23 cellular contexts compared by ENCODE assay signal in genomic region chr20:37969949-37970855, GRCh38.
DNase-seq lines count a peak whose midpoint lies in the region; ATAC-seq and TF ChIP-seq lines count a peak whose summit lies in the region.
"Had no signal": no experiment of that assay in that cellular context is flagged by ENCODE, and none has a peak within 500 bp of the region (broad histone marks: within the 10 kb centered on the region; RNA-seq: fewer than 3 reads in every experiment).

No MANE protein-coding gene starts in this region.

- H3K27ac ChIP-seq in breast epithelium: no peak overlapping the region
- H3K27ac ChIP-seq: body of pancreas, C4-2B, KMS-11, sigmoid colon, upper lobe of right lung had no signal

- H3K9me3 Mint-ChIP-seq in MCF 10A (ENCODE audit: unreplicated experiment): no peaks in the 10 kb centered on the region

- no TSS peak for BruUV-seq in MCF 10A (replicated peaks; lab: Mats Ljungman, UMichigan)

- intact Hi-C loops in MCF 10A (cut with micrococcal nuclease): no loop called here
- intact Hi-C loops in breast epithelium (cut with DNase I; ENCODE audit: low total_unique reads): no loop called here

- no peak overlapping the region for H3K4me3 Mint-ChIP-seq in MCF 10A (ENCODE audit: unreplicated experiment)
- H3K4me3 Mint-ChIP-seq: activated CD4-positive, alpha-beta T cell treated with anti-CD3 and anti-CD28 coated beads, Interleukin-2, amount 10 ng/mL, durations not matched to agents 24 days and 14 days; effector memory CD8-positive, alpha-beta T cell; neural crest cell had no signal

- H3K36me3 Mint-ChIP-seq in MCF 10A (ENCODE audit: insufficient read depth, unreplicated experiment): no peaks in the 10 kb centered on the region

- no peaks in the 10 kb centered on the region for H3K27me3 ChIP-seq in breast epithelium
- H3K27me3 ChIP-seq in MG63: peaks cover 6% of the 10 kb centered on the region
- H3K27me3 ChIP-seq in skeletal muscle satellite cell (ENCODE audit: control insufficient read depth, insufficient read depth, low read length): no peaks in the 10 kb centered on the region
- H3K27me3 ChIP-seq: body of pancreas, sigmoid colon, upper lobe of right lung had no signal

- H3K4me1 ChIP-seq in breast epithelium: no peaks in the 10 kb centered on the region
- H3K4me1 ChIP-seq in skeletal muscle satellite cell (ENCODE audit: control insufficient read depth, insufficient read depth, low read length): peaks cover 16% of the 10 kb centered on the region
- H3K4me1 ChIP-seq: body of pancreas, HAP-1, sigmoid colon, upper lobe of right lung had no signal

- peaks cover 16% of the 10 kb centered on the region for H3K4me1 Mint-ChIP-seq in MCF 10A (ENCODE audit: insufficient read depth, unreplicated experiment)
- H3K4me1 Mint-ChIP-seq: activated CD4-positive, alpha-beta T cell treated with anti-CD3 and anti-CD28 coated beads, Interleukin-2, amount 10 ng/mL, durations not matched to agents 24 days and 14 days had no signal

- peak; percentile 62 for DNase-seq in MCF 10A (ENCODE audit: unreplicated experiment)
- DNase-seq in breast epithelium (ENCODE audit: low spot score in 2 of 2): no peak
- DNase-seq in MG63: peak; percentile 64
- no peak for DNase-seq in NCI-H1694 (lab: John Stamatoyannopoulos, UW)
- no peak for DNase-seq in SIG-M5 treated with dmso at 0.1 percent for 504 hours (lab: John Stamatoyannopoulos, UW; ENCODE audit: unreplicated experiment)
- DNase-seq: activated CD4-positive, alpha-beta T cell treated with anti-CD3 and anti-CD28 coated beads, Interleukin-2, amount 10 ng/mL, durations not matched to agents 24 days and 14 days; activated gamma-delta T cell; body of pancreas; effector memory CD8-positive, alpha-beta T cell; GDM1; NCI-H1048; NCI-H2029 treated with DMSO at 0.1 percent for 48 hours; NCI-H446; posterior cingulate gyrus; sigmoid colon; upper lobe of right lung had no signal

- CTCF ChIA-PET in MCF 10A (lab: Yijun Ruan, JAX): interaction anchor here (0.5 to 1.1 kb wide), 2 partner anchors 9 to 1531 kb away, joined by 4 read pairs; no protein-coding TSS in a partner anchor

- TF ChIP-seq CTCF in MCF 10A (IDR thresholded peaks at IDR 0.05; ENCODE audit: unreplicated experiment) (no peak), breast epithelium (IDR thresholded peaks at IDR 0.05) (no peak)

- H3K9ac ChIP-seq in skeletal muscle satellite cell (ENCODE audit: low read depth, low read length): no peak overlapping the region
- H3K9ac ChIP-seq: KMS-11 had no signal

- POLR2A ChIA-PET in MCF 10A (lab: Yijun Ruan, JAX): interaction anchor here (0.6 to 1.4 kb wide), 3 partner anchors 23 to 1590 kb away, joined by 3 read pairs; no protein-coding TSS in a partner anchor

- H3K27ac Mint-ChIP-seq in MCF 10A (ENCODE audit: low read depth, unreplicated experiment): peak overlapping the region; percentile 60
- H3K27ac Mint-ChIP-seq: activated CD4-positive, alpha-beta T cell treated with anti-CD3 and anti-CD28 coated beads, Interleukin-2, amount 10 ng/mL, durations not matched to agents 24 days and 14 days; effector memory CD8-positive, alpha-beta T cell had no signal

- H3K9me3 ChIP-seq in breast epithelium: peaks cover 10 to 15% of the 10 kb centered on the region in 2 donors
- peaks cover 22% of the 10 kb centered on the region for H3K9me3 ChIP-seq in MG63
- H3K9me3 ChIP-seq in skeletal muscle satellite cell (replicated peaks; ENCODE audit: low read length): no peaks in the 10 kb centered on the region
- H3K9me3 ChIP-seq: HAP-1, sigmoid colon, upper lobe of right lung had no signal

- ATAC-seq in esophagus mucosa: peak; percentile 63
- ATAC-seq in HG03025 (IDR thresholded peaks at IDR 0.05; ENCODE audit: low FRiP score, unreplicated experiment): no peak
- ATAC-seq: body of pancreas; effector memory CD8-positive, alpha-beta T cell; upper lobe of right lung had no signal

- H3K4me3 ChIP-seq in breast epithelium (no peak overlapping the region), MG63 (no peak overlapping the region), skeletal muscle satellite cell (ENCODE audit: low read length) (no peak overlapping the region)
- H3K4me3 ChIP-seq: body of pancreas, HAP-1, sigmoid colon, upper lobe of right lung had no signal

- H3K4me2 ChIP-seq in skeletal muscle satellite cell (ENCODE audit: low read length): peak overlapping the region; percentile 8
- H3K4me2 ChIP-seq: KMS-11 had no signal

- H3K27me3 Mint-ChIP-seq in MCF 10A (ENCODE audit: insufficient read depth, unreplicated experiment): no peaks in the 10 kb centered on the region

- no peaks in the 10 kb centered on the region for H3K36me3 ChIP-seq in breast epithelium
- no peaks in the 10 kb centered on the region for H3K36me3 ChIP-seq in MG63
- H3K36me3 ChIP-seq in skeletal muscle satellite cell (ENCODE audit: insufficient read depth, low read length): no peaks in the 10 kb centered on the region
- H3K36me3 ChIP-seq: HAP-1, sigmoid colon, upper lobe of right lung had no signal

- TF ChIP-seq POLR2A in breast epithelium (IDR thresholded peaks at IDR 0.05): no peak

Comparison
In these comparisons a context has a peak if more than half of its experiments do, and no peak if none do; other contexts are left out.
1. DNase-seq: peak in MCF 10A (single experiment) and MG63 (single experiment); none in breast epithelium (0 of 2), NCI-H1694 (single experiment) and SIG-M5 treated with dmso at 0.1 percent for 504 hours (single experiment).